8 cellular contexts compared by ENCODE assay signal in genomic region chr22:41834005-41834975, GRCh38. TPM values are rescaled to one million over a fixed set of nuclear protein-coding genes. Genes with fewer than 3 reads are reported as not detected.
DNase-seq lines count a peak whose midpoint lies in the region; ATAC-seq and TF ChIP-seq lines count a peak whose summit lies in the region.

No MANE protein-coding gene starts in this region.

- POLR2A ChIA-PET in BJ (lab: Charles Lee), result no interaction called here

- 9 to 18% methylated on average over 8 to 14 of the region's 14 CpGs for WGBS in body of pancreas, 2 donors
- WGBS in mesodermal cell (ENCODE audit: insufficient coverage in 2 of 2), 2 experiments, result 3 to 7% methylated on average over 9 to 13 of the region's 14 CpGs

- H3K36me3 ChIP-seq in BJ (ENCODE audit: control insufficient read depth, insufficient read depth, low read length), result peaks cover 5% of the 10 kb centered on the region
- H3K36me3 ChIP-seq in body of pancreas (replicated peaks in 1 of 2; ENCODE audit: insufficient read depth in 1 of 2, low read depth in 2 of 2), result no peaks in the 10 kb centered on the region
- H3K36me3 ChIP-seq in mesodermal cell (ENCODE audit: control insufficient read depth, insufficient read depth, low read length), result peaks cover 52% of the 10 kb centered on the region

- intact Hi-C loops in body of pancreas (cut with DNase I), result no loop called here

- CTCF ChIA-PET in BJ (lab: Yijun Ruan, JAX), result interaction anchor here (0.9 to 1.2 kb wide), 4 partner anchors 10 to 112 kb away, joined by 3 read pairs; partner anchors contain the start of gene CENPM

- DNase-seq in BJ (ENCODE audit: low read depth) (no peak), body of pancreas (no peak), NCI-H526 (lab: John Stamatoyannopoulos, UW) (no peak), NCI-H1930 (lab: John Stamatoyannopoulos, UW) (no peak), dedifferentiated amniotic fluid mesenchymal stem cell (ENCODE audit: extremely low spot score) (no peak), glomerular visceral epithelial cell (ENCODE audit: extremely low spot score) (no peak)
- DNase-seq in Jurkat, Clone E6-1 (ENCODE audit: low read depth, low spot score), result no peak

- TF ChIP-seq CTCF in BJ (IDR thresholded peaks at IDR 0.05; ENCODE audit: insufficient read depth, low read depth, low read length) (no peak), body of pancreas (IDR thresholded peaks at IDR 0.05) (no peak)

- no peak for ATAC-seq in body of pancreas

- H3K27ac ChIP-seq in body of pancreas (peak overlapping the region; percentile 88 to 97 (median 94)), mesodermal cell (ENCODE audit: low read depth, low read length, severe bottlenecking) (peak overlapping the region; percentile 97)

- TF ChIP-seq POLR2A in body of pancreas (IDR thresholded peaks at IDR 0.05), result no peak

- peak overlapping the region; percentile 99 for H3K4me3 ChIP-seq in BJ (ENCODE audit: low read depth, low read length)
- H3K4me3 ChIP-seq in Jurkat, Clone E6-1 (ENCODE audit: low read length), result peak overlapping the region; percentile 81
- H3K4me3 ChIP-seq in body of pancreas, result peak overlapping the region; percentile 79 to 96
- H3K4me3 ChIP-seq in mesodermal cell (ENCODE audit: extremely low read depth, insufficient read depth, low read length, poor library complexity, severe bottlenecking), result peak overlapping the region; percentile 85

- H3K27me3 ChIP-seq in BJ (ENCODE audit: control insufficient read depth, insufficient read depth, low read length), result no peaks in the 10 kb centered on the region
- H3K27me3 ChIP-seq in body of pancreas, result no peaks in the 10 kb centered on the region

- peaks cover 33% of the 10 kb centered on the region for H3K4me1 ChIP-seq in body of pancreas
- H3K4me1 ChIP-seq in mesodermal cell (ENCODE audit: control insufficient read depth, insufficient read depth, low read length, poor library complexity, severe bottlenecking), result peaks cover 6% of the 10 kb centered on the region

- no peaks in the 10 kb centered on the region for H3K9me3 ChIP-seq in body of pancreas
- H3K9me3 ChIP-seq in mesodermal cell (ENCODE audit: control insufficient read depth, low read length), result no peaks in the 10 kb centered on the region

RNA-seq across cellular contexts. Expression of gene SREBF2, which starts 1.4 kb away (rescaled TPM):
- polyA plus RNA-seq in BJ (2011; rRNA removed), result 20.3 and 26.2 TPM in 2 replicates
- polyA minus RNA-seq in BJ (2011; rRNA and poly(A)+ RNA removed), result 34.0 and 37.8 TPM in 2 replicates
- polyA plus RNA-seq in Jurkat, Clone E6-1 (2012; ENCODE audit: insufficient read depth, insufficient read length), result 96.2 TPM
- 10 to 100 TPM; 40.2 to 68.6 TPM for total RNA-seq in body of pancreas
- polyA plus RNA-seq in mesodermal cell (2013, experiment 1 of 2), result 179 TPM
- polyA plus RNA-seq in mesodermal cell (2013, experiment 2 of 2), result 160 TPM

RNA-seq across cellular contexts. Expression of gene CCDC134, which starts 33.8 kb away (rescaled TPM):
- polyA plus RNA-seq in BJ (2011; rRNA removed), result 4.1 and 6.0 TPM in 2 replicates
- polyA minus RNA-seq in BJ (2011; rRNA and poly(A)+ RNA removed), result 6.9 and 18.2 TPM in 2 replicates
- polyA plus RNA-seq in Jurkat, Clone E6-1 (2012; ENCODE audit: insufficient read depth, insufficient read length), result 7.8 TPM
- 10 to 100 TPM in 1 of 2 donors, 1 to 10 TPM in 1; 3.1 to 13.5 TPM for total RNA-seq in body of pancreas
- polyA plus RNA-seq in mesodermal cell (2013, experiment 1 of 2), result 6.0 TPM
- polyA plus RNA-seq in mesodermal cell (2013, experiment 2 of 2), result 4.7 TPM
